In the genomic region with DNA sequence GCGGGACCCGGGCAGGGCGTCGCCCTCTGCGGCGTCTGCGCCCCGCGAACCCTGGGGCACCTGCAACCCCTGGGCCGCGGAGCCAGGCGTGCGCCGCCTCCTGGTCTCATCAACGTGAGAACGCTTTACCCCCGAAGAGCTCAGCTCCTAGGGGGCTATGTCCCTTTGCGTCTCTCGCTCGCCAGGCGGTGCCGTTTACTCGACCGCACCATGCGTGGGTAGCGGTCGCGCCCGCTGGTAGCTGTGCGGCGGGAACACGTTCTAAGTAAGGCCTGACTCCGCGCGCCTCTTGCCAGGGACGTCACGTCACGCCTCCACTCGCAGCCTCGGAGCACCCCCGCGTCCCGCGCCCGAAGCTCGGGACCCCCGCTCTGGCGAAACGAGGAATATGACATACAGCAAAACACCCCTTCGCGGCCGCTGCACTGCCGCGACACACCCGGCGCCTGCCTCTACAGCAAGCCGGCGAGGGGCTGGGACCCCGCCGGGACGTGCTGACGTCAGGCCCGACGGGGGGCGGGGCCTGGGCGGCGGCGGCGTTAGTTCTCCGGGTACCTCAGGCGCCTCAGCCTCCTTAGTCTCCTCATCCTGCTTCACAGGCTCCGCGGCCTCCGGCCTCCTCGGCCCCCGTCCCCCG, we compare ENCODE assay signal across 1 cellular context.
TF ChIP-seq lines count a peak whose summit lies in the region.

A gene with protein sequence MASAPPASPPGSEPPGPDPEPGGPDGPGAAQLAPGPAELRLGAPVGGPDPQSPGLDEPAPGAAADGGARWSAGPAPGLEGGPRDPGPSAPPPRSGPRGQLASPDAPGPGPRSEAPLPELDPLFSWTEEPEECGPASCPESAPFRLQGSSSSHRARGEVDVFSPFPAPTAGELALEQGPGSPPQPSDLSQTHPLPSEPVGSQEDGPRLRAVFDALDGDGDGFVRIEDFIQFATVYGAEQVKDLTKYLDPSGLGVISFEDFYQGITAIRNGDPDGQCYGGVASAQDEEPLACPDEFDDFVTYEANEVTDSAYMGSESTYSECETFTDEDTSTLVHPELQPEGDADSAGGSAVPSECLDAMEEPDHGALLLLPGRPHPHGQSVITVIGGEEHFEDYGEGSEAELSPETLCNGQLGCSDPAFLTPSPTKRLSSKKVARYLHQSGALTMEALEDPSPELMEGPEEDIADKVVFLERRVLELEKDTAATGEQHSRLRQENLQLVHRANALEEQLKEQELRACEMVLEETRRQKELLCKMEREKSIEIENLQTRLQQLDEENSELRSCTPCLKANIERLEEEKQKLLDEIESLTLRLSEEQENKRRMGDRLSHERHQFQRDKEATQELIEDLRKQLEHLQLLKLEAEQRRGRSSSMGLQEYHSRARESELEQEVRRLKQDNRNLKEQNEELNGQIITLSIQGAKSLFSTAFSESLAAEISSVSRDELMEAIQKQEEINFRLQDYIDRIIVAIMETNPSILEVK (plus strand): TSS at position 568 of the 637 bp plus-strand sequence. CDS start 358 bp downstream, outside the sequence.

TF ChIP-seq in HepG2, 621 proteins besides CTCF, POLR2A, EP300 and RAD21 (continued from another document and continues in another):
- TF ChIP-seq, protein P1, sequence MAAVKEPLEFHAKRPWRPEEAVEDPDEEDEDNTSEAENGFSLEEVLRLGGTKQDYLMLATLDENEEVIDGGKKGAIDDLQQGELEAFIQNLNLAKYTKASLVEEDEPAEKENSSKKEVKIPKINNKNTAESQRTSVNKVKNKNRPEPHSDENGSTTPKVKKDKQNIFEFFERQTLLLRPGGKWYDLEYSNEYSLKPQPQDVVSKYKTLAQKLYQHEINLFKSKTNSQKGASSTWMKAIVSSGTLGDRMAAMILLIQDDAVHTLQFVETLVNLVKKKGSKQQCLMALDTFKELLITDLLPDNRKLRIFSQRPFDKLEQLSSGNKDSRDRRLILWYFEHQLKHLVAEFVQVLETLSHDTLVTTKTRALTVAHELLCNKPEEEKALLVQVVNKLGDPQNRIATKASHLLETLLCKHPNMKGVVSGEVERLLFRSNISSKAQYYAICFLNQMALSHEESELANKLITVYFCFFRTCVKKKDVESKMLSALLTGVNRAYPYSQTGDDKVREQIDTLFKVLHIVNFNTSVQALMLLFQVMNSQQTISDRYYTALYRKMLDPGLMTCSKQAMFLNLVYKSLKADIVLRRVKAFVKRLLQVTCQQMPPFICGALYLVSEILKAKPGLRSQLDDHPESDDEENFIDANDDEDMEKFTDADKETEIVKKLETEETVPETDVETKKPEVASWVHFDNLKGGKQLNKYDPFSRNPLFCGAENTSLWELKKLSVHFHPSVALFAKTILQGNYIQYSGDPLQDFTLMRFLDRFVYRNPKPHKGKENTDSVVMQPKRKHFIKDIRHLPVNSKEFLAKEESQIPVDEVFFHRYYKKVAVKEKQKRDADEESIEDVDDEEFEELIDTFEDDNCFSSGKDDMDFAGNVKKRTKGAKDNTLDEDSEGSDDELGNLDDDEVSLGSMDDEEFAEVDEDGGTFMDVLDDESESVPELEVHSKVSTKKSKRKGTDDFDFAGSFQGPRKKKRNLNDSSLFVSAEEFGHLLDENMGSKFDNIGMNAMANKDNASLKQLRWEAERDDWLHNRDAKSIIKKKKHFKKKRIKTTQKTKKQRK (IDR thresholded peaks at IDR 0.05; ENCODE audit: low read length) = no peak
- TF ChIP-seq ZNF556 (CRISPR knock-in tag; IDR thresholded peaks at IDR 0.05; ENCODE audit: borderline replicate concordance) = peak; percentile 57; the same call in 1 of the 2 replicates
- no peak for TF ChIP-seq ZNF577 (CRISPR knock-in tag; IDR thresholded peaks at IDR 0.05; ENCODE audit: borderline replicate concordance, low read depth)
- peak; percentile 60; the same call in 1 of the 2 replicates for TF ChIP-seq ZNF788 (CRISPR knock-in tag; IDR thresholded peaks at IDR 0.05; ENCODE audit: borderline replicate concordance)
- peak; percentile 74 for TF ChIP-seq POLR2G (IDR thresholded peaks at IDR 0.05; ENCODE audit: low read depth, low read length)
- 0 out of 2 replicates have a peak, but pooled peaks have one; percentile 51 for TF ChIP-seq CBFB (CRISPR knock-in tag; IDR thresholded peaks at IDR 0.05)
- no peak; the same call in 1 of the 2 replicates for TF ChIP-seq ARNT2 (CRISPR knock-in tag; IDR thresholded peaks at IDR 0.05; ENCODE audit: low read depth)
- TF ChIP-seq, protein P2, sequence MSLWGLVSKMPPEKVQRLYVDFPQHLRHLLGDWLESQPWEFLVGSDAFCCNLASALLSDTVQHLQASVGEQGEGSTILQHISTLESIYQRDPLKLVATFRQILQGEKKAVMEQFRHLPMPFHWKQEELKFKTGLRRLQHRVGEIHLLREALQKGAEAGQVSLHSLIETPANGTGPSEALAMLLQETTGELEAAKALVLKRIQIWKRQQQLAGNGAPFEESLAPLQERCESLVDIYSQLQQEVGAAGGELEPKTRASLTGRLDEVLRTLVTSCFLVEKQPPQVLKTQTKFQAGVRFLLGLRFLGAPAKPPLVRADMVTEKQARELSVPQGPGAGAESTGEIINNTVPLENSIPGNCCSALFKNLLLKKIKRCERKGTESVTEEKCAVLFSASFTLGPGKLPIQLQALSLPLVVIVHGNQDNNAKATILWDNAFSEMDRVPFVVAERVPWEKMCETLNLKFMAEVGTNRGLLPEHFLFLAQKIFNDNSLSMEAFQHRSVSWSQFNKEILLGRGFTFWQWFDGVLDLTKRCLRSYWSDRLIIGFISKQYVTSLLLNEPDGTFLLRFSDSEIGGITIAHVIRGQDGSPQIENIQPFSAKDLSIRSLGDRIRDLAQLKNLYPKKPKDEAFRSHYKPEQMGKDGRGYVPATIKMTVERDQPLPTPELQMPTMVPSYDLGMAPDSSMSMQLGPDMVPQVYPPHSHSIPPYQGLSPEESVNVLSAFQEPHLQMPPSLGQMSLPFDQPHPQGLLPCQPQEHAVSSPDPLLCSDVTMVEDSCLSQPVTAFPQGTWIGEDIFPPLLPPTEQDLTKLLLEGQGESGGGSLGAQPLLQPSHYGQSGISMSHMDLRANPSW (CRISPR knock-in tag; IDR thresholded peaks at IDR 0.05; ENCODE audit: borderline replicate concordance) = no peak
- no peak for TF ChIP-seq ZC3H4 (CRISPR knock-in tag; IDR thresholded peaks at IDR 0.05; ENCODE audit: borderline replicate concordance)
- TF ChIP-seq NCOA5 (CRISPR knock-in tag; IDR thresholded peaks at IDR 0.05) = no peak
- TF ChIP-seq ZSCAN29 (CRISPR knock-in tag; conservative IDR thresholded peaks at IDR 0.05) = no peak
- TF ChIP-seq, protein P3, sequence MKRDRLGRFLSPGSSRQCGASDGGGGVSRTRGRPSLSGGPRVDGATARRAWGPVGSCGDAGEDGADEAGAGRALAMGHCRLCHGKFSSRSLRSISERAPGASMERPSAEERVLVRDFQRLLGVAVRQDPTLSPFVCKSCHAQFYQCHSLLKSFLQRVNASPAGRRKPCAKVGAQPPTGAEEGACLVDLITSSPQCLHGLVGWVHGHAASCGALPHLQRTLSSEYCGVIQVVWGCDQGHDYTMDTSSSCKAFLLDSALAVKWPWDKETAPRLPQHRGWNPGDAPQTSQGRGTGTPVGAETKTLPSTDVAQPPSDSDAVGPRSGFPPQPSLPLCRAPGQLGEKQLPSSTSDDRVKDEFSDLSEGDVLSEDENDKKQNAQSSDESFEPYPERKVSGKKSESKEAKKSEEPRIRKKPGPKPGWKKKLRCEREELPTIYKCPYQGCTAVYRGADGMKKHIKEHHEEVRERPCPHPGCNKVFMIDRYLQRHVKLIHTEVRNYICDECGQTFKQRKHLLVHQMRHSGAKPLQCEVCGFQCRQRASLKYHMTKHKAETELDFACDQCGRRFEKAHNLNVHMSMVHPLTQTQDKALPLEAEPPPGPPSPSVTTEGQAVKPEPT (CRISPR knock-in tag; IDR thresholded peaks at IDR 0.05; ENCODE audit: low read depth) = no peak
- peak; percentile 91 for TF ChIP-seq ZNF501 (CRISPR knock-in tag; IDR thresholded peaks at IDR 0.05)
- TF ChIP-seq ZNF331 (CRISPR knock-in tag; IDR thresholded peaks at IDR 0.05) = no peak; the same call in 1 of the 2 replicates
- TF ChIP-seq, protein P4, sequence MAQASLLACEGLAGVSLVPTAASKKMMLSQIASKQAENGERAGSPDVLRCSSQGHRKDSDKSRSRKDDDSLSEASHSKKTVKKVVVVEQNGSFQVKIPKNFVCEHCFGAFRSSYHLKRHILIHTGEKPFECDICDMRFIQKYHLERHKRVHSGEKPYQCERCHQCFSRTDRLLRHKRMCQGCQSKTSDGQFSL (CRISPR knock-in tag; IDR thresholded peaks at IDR 0.05) = 0 out of 2 replicates have a peak, but pooled peaks have one; percentile 52
- TF ChIP-seq PAWR (CRISPR knock-in tag; IDR thresholded peaks at IDR 0.05; ENCODE audit: borderline replicate concordance) = no peak
- 0 out of 2 replicates have a peak, but pooled peaks have one; percentile 7 for TF ChIP-seq SOX5 (CRISPR knock-in tag; IDR thresholded peaks at IDR 0.05; ENCODE audit: borderline replicate concordance)
- TF ChIP-seq GATAD2A (CRISPR knock-in tag; IDR thresholded peaks at IDR 0.05) = peak; percentile 60
- TF ChIP-seq, protein P5, sequence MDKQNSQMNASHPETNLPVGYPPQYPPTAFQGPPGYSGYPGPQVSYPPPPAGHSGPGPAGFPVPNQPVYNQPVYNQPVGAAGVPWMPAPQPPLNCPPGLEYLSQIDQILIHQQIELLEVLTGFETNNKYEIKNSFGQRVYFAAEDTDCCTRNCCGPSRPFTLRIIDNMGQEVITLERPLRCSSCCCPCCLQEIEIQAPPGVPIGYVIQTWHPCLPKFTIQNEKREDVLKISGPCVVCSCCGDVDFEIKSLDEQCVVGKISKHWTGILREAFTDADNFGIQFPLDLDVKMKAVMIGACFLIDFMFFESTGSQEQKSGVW (CRISPR knock-in tag; IDR thresholded peaks at IDR 0.05; ENCODE audit: borderline replicate concordance) = no peak
- TF ChIP-seq, protein P6, sequence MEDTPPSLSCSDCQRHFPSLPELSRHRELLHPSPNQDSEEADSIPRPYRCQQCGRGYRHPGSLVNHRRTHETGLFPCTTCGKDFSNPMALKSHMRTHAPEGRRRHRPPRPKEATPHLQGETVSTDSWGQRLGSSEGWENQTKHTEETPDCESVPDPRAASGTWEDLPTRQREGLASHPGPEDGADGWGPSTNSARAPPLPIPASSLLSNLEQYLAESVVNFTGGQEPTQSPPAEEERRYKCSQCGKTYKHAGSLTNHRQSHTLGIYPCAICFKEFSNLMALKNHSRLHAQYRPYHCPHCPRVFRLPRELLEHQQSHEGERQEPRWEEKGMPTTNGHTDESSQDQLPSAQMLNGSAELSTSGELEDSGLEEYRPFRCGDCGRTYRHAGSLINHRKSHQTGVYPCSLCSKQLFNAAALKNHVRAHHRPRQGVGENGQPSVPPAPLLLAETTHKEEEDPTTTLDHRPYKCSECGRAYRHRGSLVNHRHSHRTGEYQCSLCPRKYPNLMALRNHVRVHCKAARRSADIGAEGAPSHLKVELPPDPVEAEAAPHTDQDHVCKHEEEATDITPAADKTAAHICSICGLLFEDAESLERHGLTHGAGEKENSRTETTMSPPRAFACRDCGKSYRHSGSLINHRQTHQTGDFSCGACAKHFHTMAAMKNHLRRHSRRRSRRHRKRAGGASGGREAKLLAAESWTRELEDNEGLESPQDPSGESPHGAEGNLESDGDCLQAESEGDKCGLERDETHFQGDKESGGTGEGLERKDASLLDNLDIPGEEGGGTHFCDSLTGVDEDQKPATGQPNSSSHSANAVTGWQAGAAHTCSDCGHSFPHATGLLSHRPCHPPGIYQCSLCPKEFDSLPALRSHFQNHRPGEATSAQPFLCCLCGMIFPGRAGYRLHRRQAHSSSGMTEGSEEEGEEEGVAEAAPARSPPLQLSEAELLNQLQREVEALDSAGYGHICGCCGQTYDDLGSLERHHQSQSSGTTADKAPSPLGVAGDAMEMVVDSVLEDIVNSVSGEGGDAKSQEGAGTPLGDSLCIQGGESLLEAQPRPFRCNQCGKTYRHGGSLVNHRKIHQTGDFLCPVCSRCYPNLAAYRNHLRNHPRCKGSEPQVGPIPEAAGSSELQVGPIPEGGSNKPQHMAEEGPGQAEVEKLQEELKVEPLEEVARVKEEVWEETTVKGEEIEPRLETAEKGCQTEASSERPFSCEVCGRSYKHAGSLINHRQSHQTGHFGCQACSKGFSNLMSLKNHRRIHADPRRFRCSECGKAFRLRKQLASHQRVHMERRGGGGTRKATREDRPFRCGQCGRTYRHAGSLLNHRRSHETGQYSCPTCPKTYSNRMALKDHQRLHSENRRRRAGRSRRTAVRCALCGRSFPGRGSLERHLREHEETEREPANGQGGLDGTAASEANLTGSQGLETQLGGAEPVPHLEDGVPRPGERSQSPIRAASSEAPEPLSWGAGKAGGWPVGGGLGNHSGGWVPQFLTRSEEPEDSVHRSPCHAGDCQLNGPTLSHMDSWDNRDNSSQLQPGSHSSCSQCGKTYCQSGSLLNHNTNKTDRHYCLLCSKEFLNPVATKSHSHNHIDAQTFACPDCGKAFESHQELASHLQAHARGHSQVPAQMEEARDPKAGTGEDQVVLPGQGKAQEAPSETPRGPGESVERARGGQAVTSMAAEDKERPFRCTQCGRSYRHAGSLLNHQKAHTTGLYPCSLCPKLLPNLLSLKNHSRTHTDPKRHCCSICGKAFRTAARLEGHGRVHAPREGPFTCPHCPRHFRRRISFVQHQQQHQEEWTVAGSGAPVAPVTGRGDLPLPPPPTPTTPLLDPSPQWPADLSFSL (CRISPR knock-in tag; IDR thresholded peaks at IDR 0.05) = no peak
- TF ChIP-seq DPF2 (CRISPR knock-in tag; IDR thresholded peaks at IDR 0.05; ENCODE audit: borderline replicate concordance, low read depth) = no peak
- peak; percentile 70; the same call in 1 of the 2 replicates for TF ChIP-seq CAMTA2 (CRISPR knock-in tag; IDR thresholded peaks at IDR 0.05; ENCODE audit: borderline replicate concordance)
- TF ChIP-seq ZSCAN22 (CRISPR knock-in tag; IDR thresholded peaks at IDR 0.05) = no peak
- TF ChIP-seq U2AF2 (IDR thresholded peaks at IDR 0.05; ENCODE audit: low read depth, low read length) = no peak
- peak; percentile 21; the same call in 1 of the 2 replicates for TF ChIP-seq NCOA2 (CRISPR knock-in tag; IDR thresholded peaks at IDR 0.05)
- peak; percentile 63; the same call in 1 of the 2 replicates for TF ChIP-seq ZNF101 (CRISPR knock-in tag; IDR thresholded peaks at IDR 0.05; ENCODE audit: borderline replicate concordance, low read depth)
- no peak for TF ChIP-seq PHF20 (CRISPR knock-in tag; IDR thresholded peaks at IDR 0.05)
- no peak for TF ChIP-seq FOXO1 (CRISPR knock-in tag; IDR thresholded peaks at IDR 0.05)
- TF ChIP-seq, protein P7, sequence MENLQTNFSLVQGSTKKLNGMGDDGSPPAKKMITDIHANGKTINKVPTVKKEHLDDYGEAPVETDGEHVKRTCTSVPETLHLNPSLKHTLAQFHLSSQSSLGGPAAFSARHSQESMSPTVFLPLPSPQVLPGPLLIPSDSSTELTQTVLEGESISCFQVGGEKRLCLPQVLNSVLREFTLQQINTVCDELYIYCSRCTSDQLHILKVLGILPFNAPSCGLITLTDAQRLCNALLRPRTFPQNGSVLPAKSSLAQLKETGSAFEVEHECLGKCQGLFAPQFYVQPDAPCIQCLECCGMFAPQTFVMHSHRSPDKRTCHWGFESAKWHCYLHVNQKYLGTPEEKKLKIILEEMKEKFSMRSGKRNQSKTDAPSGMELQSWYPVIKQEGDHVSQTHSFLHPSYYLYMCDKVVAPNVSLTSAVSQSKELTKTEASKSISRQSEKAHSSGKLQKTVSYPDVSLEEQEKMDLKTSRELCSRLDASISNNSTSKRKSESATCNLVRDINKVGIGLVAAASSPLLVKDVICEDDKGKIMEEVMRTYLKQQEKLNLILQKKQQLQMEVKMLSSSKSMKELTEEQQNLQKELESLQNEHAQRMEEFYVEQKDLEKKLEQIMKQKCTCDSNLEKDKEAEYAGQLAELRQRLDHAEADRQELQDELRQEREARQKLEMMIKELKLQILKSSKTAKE (CRISPR knock-in tag; IDR thresholded peaks at IDR 0.05; ENCODE audit: borderline replicate concordance) = no peak
- TF ChIP-seq SP1 (IDR thresholded peaks at IDR 0.05) = no peak
- TF ChIP-seq SP1 (CRISPR knock-in tag; IDR thresholded peaks at IDR 0.05) = no peak
- peak; percentile 95 for TF ChIP-seq ZNF333 (CRISPR knock-in tag; IDR thresholded peaks at IDR 0.05; ENCODE audit: borderline replicate concordance)
